1 cellular context compared by ENCODE assay signal in the genomic region with DNA sequence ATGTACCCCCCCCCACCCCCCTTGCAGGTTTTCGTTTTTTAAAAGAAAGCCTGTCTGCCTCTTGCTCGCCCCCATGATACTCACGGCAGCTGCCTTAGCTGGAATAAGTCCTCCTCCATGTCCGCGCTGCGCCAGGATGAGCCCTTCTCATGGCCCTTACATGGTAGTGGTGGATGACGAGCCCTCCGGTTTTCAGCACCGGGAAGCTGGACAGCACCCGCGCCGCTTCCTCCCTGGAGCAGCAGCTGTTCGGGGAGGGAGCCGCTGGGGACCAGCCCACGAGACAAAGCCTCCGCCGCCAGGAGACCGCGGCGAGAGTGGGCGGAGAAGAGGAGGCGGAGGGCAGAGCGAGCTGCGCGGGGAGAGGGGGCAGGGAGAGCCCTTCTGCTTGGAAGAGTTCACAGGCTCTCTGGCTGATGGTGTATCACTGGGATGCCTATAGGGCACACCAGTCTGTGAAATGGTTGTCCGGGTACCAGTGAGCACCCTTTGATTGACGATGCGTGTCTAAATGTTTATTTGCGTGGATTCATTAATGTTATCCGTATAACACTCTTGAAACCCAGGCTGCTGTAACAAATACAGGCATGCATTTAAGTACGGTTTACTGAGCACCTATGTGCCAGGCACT.
TF ChIP-seq lines count a peak whose summit lies in the region.

TSS of gene SVOP (minus strand) at position 319 of the 631 bp plus-strand sequence. CDS start at position 119, 200 bp downstream.

TF ChIP-seq in HepG2, 621 proteins besides CTCF, POLR2A, EP300 and RAD21 (continued from another document and continues in another):
- peak; percentile 57 for TF ChIP-seq UBTF (CRISPR knock-in tag; IDR thresholded peaks at IDR 0.05)
- TF ChIP-seq, protein P1, sequence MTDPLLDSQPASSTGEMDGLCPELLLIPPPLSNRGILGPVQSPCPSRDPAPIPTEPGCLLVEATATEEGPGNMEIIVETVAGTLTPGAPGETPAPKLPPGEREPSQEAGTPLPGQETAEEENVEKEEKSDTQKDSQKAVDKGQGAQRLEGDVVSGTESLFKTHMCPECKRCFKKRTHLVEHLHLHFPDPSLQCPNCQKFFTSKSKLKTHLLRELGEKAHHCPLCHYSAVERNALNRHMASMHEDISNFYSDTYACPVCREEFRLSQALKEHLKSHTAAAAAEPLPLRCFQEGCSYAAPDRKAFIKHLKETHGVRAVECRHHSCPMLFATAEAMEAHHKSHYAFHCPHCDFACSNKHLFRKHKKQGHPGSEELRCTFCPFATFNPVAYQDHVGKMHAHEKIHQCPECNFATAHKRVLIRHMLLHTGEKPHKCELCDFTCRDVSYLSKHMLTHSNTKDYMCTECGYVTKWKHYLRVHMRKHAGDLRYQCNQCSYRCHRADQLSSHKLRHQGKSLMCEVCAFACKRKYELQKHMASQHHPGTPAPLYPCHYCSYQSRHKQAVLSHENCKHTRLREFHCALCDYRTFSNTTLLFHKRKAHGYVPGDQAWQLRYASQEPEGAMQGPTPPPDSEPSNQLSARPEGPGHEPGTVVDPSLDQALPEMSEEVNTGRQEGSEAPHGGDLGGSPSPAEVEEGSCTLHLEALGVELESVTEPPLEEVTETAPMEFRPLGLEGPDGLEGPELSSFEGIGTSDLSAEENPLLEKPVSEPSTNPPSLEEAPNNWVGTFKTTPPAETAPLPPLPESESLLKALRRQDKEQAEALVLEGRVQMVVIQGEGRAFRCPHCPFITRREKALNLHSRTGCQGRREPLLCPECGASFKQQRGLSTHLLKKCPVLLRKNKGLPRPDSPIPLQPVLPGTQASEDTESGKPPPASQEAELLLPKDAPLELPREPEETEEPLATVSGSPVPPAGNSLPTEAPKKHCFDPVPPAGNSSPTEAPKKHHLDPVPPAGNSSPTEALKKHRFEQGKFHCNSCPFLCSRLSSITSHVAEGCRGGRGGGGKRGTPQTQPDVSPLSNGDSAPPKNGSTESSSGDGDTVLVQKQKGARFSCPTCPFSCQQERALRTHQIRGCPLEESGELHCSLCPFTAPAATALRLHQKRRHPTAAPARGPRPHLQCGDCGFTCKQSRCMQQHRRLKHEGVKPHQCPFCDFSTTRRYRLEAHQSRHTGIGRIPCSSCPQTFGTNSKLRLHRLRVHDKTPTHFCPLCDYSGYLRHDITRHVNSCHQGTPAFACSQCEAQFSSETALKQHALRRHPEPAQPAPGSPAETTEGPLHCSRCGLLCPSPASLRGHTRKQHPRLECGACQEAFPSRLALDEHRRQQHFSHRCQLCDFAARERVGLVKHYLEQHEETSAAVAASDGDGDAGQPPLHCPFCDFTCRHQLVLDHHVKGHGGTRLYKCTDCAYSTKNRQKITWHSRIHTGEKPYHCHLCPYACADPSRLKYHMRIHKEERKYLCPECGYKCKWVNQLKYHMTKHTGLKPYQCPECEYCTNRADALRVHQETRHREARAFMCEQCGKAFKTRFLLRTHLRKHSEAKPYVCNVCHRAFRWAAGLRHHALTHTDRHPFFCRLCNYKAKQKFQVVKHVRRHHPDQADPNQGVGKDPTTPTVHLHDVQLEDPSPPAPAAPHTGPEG (CRISPR knock-in tag; IDR thresholded peaks at IDR 0.05): 0 out of 2 replicates have a peak, but pooled peaks have one; percentile 80
- no peak for TF ChIP-seq HNF4G (IDR thresholded peaks at IDR 0.05; ENCODE audit: borderline replicate concordance, low read depth, low read length)
- no peak for TF ChIP-seq HNF4G (CRISPR knock-in tag; IDR thresholded peaks at IDR 0.05; ENCODE audit: borderline replicate concordance, low read depth)
- no peak for TF ChIP-seq ZNF841 (CRISPR knock-in tag; IDR thresholded peaks at IDR 0.05; ENCODE audit: borderline replicate concordance)
- no peak for TF ChIP-seq SUZ12 (IDR thresholded peaks at IDR 0.05; ENCODE audit: low read depth, low read length)
- no peak for TF ChIP-seq PLRG1 (conservative IDR thresholded peaks at IDR 0.05)
- TF ChIP-seq ZNF670 (CRISPR knock-in tag; IDR thresholded peaks at IDR 0.05; ENCODE audit: borderline replicate concordance): no peak
- TF ChIP-seq, protein P2, sequence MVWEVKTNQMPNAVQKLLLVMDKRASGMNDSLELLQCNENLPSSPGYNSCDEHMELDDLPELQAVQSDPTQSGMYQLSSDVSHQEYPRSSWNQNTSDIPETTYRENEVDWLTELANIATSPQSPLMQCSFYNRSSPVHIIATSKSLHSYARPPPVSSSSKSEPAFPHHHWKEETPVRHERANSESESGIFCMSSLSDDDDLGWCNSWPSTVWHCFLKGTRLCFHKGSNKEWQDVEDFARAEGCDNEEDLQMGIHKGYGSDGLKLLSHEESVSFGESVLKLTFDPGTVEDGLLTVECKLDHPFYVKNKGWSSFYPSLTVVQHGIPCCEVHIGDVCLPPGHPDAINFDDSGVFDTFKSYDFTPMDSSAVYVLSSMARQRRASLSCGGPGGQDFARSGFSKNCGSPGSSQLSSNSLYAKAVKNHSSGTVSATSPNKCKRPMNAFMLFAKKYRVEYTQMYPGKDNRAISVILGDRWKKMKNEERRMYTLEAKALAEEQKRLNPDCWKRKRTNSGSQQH (CRISPR knock-in tag; IDR thresholded peaks at IDR 0.05; ENCODE audit: low read depth): peak; percentile 93
- peak; percentile 25; the same call in 1 of the 2 replicates for TF ChIP-seq STAG1 (CRISPR knock-in tag; IDR thresholded peaks at IDR 0.05)
- no peak for TF ChIP-seq ZNF251 (CRISPR knock-in tag; IDR thresholded peaks at IDR 0.05)
- TF ChIP-seq FOXJ3 (CRISPR knock-in tag; IDR thresholded peaks at IDR 0.05; ENCODE audit: borderline replicate concordance): no peak
- TF ChIP-seq MAF1 (CRISPR knock-in tag; IDR thresholded peaks at IDR 0.05; ENCODE audit: borderline replicate concordance): peak; percentile 90; the same call in 1 of the 2 replicates
- TF ChIP-seq KDM5A (IDR thresholded peaks at IDR 0.05; ENCODE audit: borderline replicate concordance, low read length): no peak
- TF ChIP-seq NFKBIZ (CRISPR knock-in tag; IDR thresholded peaks at IDR 0.05): peak; percentile 87; the same call in 1 of the 2 replicates
- TF ChIP-seq ZNF282 (IDR thresholded peaks at IDR 0.05; ENCODE audit: partially characterized antibody): no peak
- peak; percentile 54; the same call in 1 of the 2 replicates for TF ChIP-seq ZNF281 (CRISPR knock-in tag; IDR thresholded peaks at IDR 0.05; ENCODE audit: borderline replicate concordance)
- peak; percentile 47; the same call in 1 of the 2 replicates for TF ChIP-seq ZBTB7B (CRISPR knock-in tag; IDR thresholded peaks at IDR 0.05)
- peak; percentile 64; the same call in 1 of the 2 replicates for TF ChIP-seq FOXM1 (CRISPR knock-in tag; IDR thresholded peaks at IDR 0.05)
- peak; percentile 95 for TF ChIP-seq ZFP36L2 (CRISPR knock-in tag; IDR thresholded peaks at IDR 0.05)
- TF ChIP-seq ZNF138 (CRISPR knock-in tag; IDR thresholded peaks at IDR 0.05; ENCODE audit: low read depth): no peak
- TF ChIP-seq FOXO1 (CRISPR knock-in tag; IDR thresholded peaks at IDR 0.05): peak; percentile 72
- TF ChIP-seq ZBTB1 (CRISPR knock-in tag; IDR thresholded peaks at IDR 0.05; ENCODE audit: borderline replicate concordance): peak; percentile 49; the same call in 1 of the 2 replicates
- peak; percentile 95 for TF ChIP-seq SAP130 (CRISPR knock-in tag; IDR thresholded peaks at IDR 0.05; ENCODE audit: low read depth)
- TF ChIP-seq ZNF382 (CRISPR knock-in tag; IDR thresholded peaks at IDR 0.05; ENCODE audit: borderline replicate concordance): no peak
- TF ChIP-seq, protein P3, sequence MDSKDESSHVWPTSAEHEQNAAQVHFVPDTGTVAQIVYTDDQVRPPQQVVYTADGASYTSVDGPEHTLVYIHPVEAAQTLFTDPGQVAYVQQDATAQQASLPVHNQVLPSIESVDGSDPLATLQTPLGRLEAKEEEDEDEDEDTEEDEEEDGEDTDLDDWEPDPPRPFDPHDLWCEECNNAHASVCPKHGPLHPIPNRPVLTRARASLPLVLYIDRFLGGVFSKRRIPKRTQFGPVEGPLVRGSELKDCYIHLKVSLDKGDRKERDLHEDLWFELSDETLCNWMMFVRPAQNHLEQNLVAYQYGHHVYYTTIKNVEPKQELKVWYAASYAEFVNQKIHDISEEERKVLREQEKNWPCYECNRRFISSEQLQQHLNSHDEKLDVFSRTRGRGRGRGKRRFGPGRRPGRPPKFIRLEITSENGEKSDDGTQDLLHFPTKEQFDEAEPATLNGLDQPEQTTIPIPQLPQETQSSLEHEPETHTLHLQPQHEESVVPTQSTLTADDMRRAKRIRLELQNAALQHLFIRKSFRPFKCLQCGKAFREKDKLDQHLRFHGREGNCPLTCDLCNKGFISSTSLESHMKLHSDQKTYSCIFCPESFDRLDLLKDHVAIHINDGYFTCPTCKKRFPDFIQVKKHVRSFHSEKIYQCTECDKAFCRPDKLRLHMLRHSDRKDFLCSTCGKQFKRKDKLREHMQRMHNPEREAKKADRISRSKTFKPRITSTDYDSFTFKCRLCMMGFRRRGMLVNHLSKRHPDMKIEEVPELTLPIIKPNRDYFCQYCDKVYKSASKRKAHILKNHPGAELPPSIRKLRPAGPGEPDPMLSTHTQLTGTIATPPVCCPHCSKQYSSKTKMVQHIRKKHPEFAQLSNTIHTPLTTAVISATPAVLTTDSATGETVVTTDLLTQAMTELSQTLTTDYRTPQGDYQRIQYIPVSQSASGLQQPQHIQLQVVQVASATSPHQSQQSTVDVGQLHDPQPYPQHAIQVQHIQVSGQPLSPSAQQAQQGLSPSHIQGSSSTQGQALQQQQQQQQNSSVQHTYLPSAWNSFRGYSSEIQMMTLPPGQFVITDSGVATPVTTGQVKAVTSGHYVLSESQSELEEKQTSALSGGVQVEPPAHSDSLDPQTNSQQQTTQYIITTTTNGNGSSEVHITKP (CRISPR knock-in tag; IDR thresholded peaks at IDR 0.05; ENCODE audit: low read depth): no peak
- peak; percentile 87; the same call in 1 of the 2 replicates for TF ChIP-seq ZNF773 (CRISPR knock-in tag; IDR thresholded peaks at IDR 0.05; ENCODE audit: borderline replicate concordance)
- TF ChIP-seq, protein P4, sequence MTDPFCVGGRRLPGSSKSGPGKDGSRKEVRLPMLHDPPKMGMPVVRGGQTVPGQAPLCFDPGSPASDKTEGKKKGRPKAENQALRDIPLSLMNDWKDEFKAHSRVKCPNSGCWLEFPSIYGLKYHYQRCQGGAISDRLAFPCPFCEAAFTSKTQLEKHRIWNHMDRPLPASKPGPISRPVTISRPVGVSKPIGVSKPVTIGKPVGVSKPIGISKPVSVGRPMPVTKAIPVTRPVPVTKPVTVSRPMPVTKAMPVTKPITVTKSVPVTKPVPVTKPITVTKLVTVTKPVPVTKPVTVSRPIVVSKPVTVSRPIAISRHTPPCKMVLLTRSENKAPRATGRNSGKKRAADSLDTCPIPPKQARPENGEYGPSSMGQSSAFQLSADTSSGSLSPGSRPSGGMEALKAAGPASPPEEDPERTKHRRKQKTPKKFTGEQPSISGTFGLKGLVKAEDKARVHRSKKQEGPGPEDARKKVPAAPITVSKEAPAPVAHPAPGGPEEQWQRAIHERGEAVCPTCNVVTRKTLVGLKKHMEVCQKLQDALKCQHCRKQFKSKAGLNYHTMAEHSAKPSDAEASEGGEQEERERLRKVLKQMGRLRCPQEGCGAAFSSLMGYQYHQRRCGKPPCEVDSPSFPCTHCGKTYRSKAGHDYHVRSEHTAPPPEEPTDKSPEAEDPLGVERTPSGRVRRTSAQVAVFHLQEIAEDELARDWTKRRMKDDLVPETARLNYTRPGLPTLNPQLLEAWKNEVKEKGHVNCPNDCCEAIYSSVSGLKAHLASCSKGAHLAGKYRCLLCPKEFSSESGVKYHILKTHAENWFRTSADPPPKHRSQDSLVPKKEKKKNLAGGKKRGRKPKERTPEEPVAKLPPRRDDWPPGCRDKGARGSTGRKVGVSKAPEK (CRISPR knock-in tag; IDR thresholded peaks at IDR 0.05; ENCODE audit: borderline replicate concordance): no peak
- TF ChIP-seq SALL1 (CRISPR knock-in tag; IDR thresholded peaks at IDR 0.05): peak; percentile 99
- no peak for TF ChIP-seq ESRRA (CRISPR knock-in tag; IDR thresholded peaks at IDR 0.05; ENCODE audit: low read depth)
- TF ChIP-seq, protein P5, sequence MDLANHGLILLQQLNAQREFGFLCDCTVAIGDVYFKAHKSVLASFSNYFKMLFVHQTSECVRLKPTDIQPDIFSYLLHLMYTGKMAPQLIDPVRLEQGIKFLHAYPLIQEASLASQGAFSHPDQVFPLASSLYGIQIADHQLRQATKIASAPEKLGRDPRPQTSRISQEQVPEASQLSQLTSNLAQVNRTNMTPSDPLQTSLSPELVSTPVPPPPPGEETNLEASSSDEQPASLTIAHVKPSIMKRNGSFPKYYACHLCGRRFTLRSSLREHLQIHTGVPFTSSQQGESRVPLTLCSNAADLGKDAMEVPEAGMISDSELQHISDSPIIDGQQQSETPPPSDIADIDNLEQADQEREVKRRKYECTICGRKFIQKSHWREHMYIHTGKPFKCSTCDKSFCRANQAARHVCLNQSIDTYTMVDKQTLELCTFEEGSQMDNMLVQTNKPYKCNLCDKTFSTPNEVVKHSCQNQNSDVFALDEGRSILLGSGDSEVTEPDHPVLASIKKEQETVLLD (CRISPR knock-in tag; IDR thresholded peaks at IDR 0.05; ENCODE audit: low read depth): no peak
- no peak for TF ChIP-seq MAFG (CRISPR knock-in tag; IDR thresholded peaks at IDR 0.05)
